Comparison of ENCODE assay signal across 9 cellular contexts in the genomic region with DNA sequence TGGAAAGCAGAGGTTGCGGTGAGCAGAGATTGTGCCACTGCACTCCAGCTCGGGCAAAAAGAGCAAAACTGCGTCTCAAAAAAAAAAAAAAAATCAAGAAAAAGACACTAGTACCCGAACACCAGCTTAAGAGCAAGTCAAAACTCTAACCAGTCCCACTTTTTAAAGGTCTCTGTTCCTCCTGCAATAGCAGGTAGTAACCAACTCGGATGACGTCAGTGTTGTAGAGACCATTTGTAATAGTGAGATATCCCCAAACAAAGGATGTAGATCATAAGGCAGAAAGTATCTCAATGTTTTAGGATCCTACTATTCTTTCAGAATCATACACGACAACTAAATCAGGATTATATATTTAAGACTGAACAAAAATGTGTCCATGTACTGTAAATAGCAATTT. TPM values are rescaled to one million over a fixed set of nuclear protein-coding genes. Genes with fewer than 3 reads are reported as not detected.
DNase-seq lines count a peak whose midpoint lies in the region; ATAC-seq and TF ChIP-seq lines count a peak whose summit lies in the region.
"Had no signal": no experiment of that assay in that cellular context is flagged by ENCODE, and none has a peak within 500 bp of the region (broad histone marks: within the 10 kb centered on the region; RNA-seq: fewer than 3 reads in every experiment).

No MANE protein-coding gene starts in this region.

- peaks cover 29 to 37% (median 31%) of the 10 kb centered on the region in 4 donors for H3K4me1 Mint-ChIP-seq in CD4-positive, alpha-beta memory T cell
- H3K4me1 Mint-ChIP-seq in T-cell, result peaks cover 31 to 41% (median 36%) of the 10 kb centered on the region in 3 donors

- no peaks in the 10 kb centered on the region for H3K9me3 Mint-ChIP-seq in CD4-positive, alpha-beta memory T cell
- no peaks in the 10 kb centered on the region for H3K9me3 Mint-ChIP-seq in T-cell

- peak overlapping the region in 5 of 7 donors; percentile 10 to 92 (median 74) for H3K27ac Mint-ChIP-seq in CD4-positive, alpha-beta memory T cell
- peak overlapping the region in 1 of 2 donors; percentile 75 for H3K27ac Mint-ChIP-seq in T-cell

- in situ Hi-C loops in ACHN (cut with HindIII; ENCODE audit: low pct_ligation_motif_present, low pct_unique_long_range_greater_than_20kb, low sequenced_read_pairs), result no loop called here

- no peak for ATAC-seq in T-cell (replicated peaks in 1 of 4)
- no peak for ATAC-seq in GM19467 (IDR thresholded peaks at IDR 0.05; ENCODE audit: unreplicated experiment)
- ATAC-seq: pancreas had no signal

- DNase-seq in CD4-positive, alpha-beta memory T cell, result peak in 1 of 5 donors; percentile 17
- DNase-seq in HL-60 (ENCODE audit: low read depth in 1 of 2, low spot score in 1 of 2) (no peak), T-cell (no peak), NCI-H1417 treated with DMSO at 0.1 percent for 48 hours (lab: John Stamatoyannopoulos, UW) (no peak), hypothalamus (lab: John Stamatoyannopoulos, UW) (no peak), ACHN (no peak)

- H3K36me3 ChIP-seq in CD4-positive, alpha-beta memory T cell (ENCODE audit: insufficient read depth, low read length), result peaks cover 6% of the 10 kb centered on the region
- H3K36me3 ChIP-seq: pancreas had no signal

- POLR2A ChIA-PET in CD4-positive, alpha-beta memory T cell (lab: Charles Lee; ENCODE audit: partially characterized antibody), result interaction anchor here (0.8 kb wide), 1 partner anchor 20 kb away, joined by 4 read pairs; a partner anchor contains a TSS
- POLR2A ChIA-PET in T-cell (lab: Charles Lee), result no interaction called here

- H3K4me1 ChIP-seq in CD4-positive, alpha-beta memory T cell (ENCODE audit: insufficient read depth, low read length), result peaks cover 24% of the 10 kb centered on the region

- no peak for TF ChIP-seq CTCF in HL-60 (IDR thresholded peaks at IDR 0.05; ENCODE audit: insufficient read depth, low read length)

- H3K9me3 ChIP-seq in CD4-positive, alpha-beta memory T cell (ENCODE audit: control insufficient read depth in 1 of 2, low read length in 2 of 2), result no peaks in the 10 kb centered on the region
- no peaks in the 10 kb centered on the region for H3K9me3 ChIP-seq in iPS-18c (ENCODE audit: control insufficient read depth, insufficient read depth, low read length)
- H3K9me3 ChIP-seq: pancreas had no signal

- intact Hi-C loops in CD4-positive, alpha-beta memory T cell (cut with micrococcal nuclease), result loop anchor here (2.0 to 5.0 kb wide), 2 partner anchors 21 to 40 kb away; a partner anchor contains a TSS

- peak overlapping the region; percentile 49 to 96 (median 94) for H3K4me3 Mint-ChIP-seq in CD4-positive, alpha-beta memory T cell
- H3K4me3 Mint-ChIP-seq in T-cell, result peak overlapping the region; percentile 86 to 95 (median 92)

- H3K27me3 ChIP-seq in CD4-positive, alpha-beta memory T cell (ENCODE audit: insufficient read depth, low read length), result no peaks in the 10 kb centered on the region
- H3K27me3 ChIP-seq in HL-60 (ENCODE audit: insufficient read depth, poor library complexity, severe bottlenecking), result no peaks in the 10 kb centered on the region
- H3K27me3 ChIP-seq: pancreas had no signal

- no peaks in the 10 kb centered on the region for H3K27me3 Mint-ChIP-seq in CD4-positive, alpha-beta memory T cell
- no peaks in the 10 kb centered on the region for H3K27me3 Mint-ChIP-seq in T-cell

- H3K4me3 ChIP-seq in CD4-positive, alpha-beta memory T cell (ENCODE audit: low read length in 2 of 2), result no peak overlapping the region
- H3K4me3 ChIP-seq in HL-60 (replicated peaks; ENCODE audit: insufficient read depth, low read length) (peak overlapping the region; percentile 73; the same call in 1 of the 2 replicates), iPS-18c (ENCODE audit: insufficient read depth, low read depth, low read length) (peak overlapping the region; percentile 98; the same call in 1 of the 2 replicates)
- H3K4me3 ChIP-seq: pancreas had no signal

- CTCF ChIA-PET in CD4-positive, alpha-beta memory T cell (lab: Charles Lee; ENCODE audit: partially characterized antibody), result interaction anchor here (0.9 kb wide), 1 partner anchor 20 kb away, joined by 3 read pairs; no protein-coding TSS in a partner anchor
- CTCF ChIA-PET in T-cell (lab: Charles Lee), result no interaction called here

- peak overlapping the region; percentile 17 for H3K27ac ChIP-seq in CD4-positive, alpha-beta memory T cell (ENCODE audit: low read depth, low read length)
- H3K27ac ChIP-seq in HL-60 (replicated peaks), result no peak overlapping the region
- H3K27ac ChIP-seq: pancreas had no signal

- H3K36me3 Mint-ChIP-seq in CD4-positive, alpha-beta memory T cell, result peaks cover 12 to 29% of the 10 kb centered on the region in 2 donors
- peaks cover 18% of the 10 kb centered on the region for H3K36me3 Mint-ChIP-seq in T-cell

RNA-seq across cellular contexts. Expression of a gene that starts 2.4 kb away (rescaled TPM):
- 10 to 100 TPM; 37.8 to 38.9 TPM for total RNA-seq in CD4-positive, alpha-beta memory T cell
- 100 to 1,000 TPM; 105 to 130 TPM for polyA plus RNA-seq in CD4-positive, alpha-beta memory T cell
- total RNA-seq in T-cell, result 10 to 100 TPM; 28.3 to 55.8 (median 45.4) TPM

RNA-seq across cellular contexts. Expression of a gene that starts 20.4 kb away (rescaled TPM):
- total RNA-seq in CD4-positive, alpha-beta memory T cell, result 10 to 100 TPM; 40.1 to 46.6 TPM
- 10 to 100 TPM; 22.4 to 32.6 TPM for polyA plus RNA-seq in CD4-positive, alpha-beta memory T cell
- 10 to 100 TPM; 21.5 to 88.8 (median 70.1) TPM for total RNA-seq in T-cell

RNA-seq across cellular contexts. Expression of a gene that starts 30.9 kb away (rescaled TPM):
- total RNA-seq in CD4-positive, alpha-beta memory T cell, result 100 to 1,000 TPM; 255 to 264 TPM
- 100 to 1,000 TPM; 302 to 416 TPM for polyA plus RNA-seq in CD4-positive, alpha-beta memory T cell
- total RNA-seq in T-cell, result 100 to 1,000 TPM; 239 to 284 (median 269) TPM

RNA-seq across cellular contexts. Expression of a gene that starts 42.1 kb away (rescaled TPM):
- 10 to 100 TPM; 20.0 to 21.9 TPM for total RNA-seq in CD4-positive, alpha-beta memory T cell
- polyA plus RNA-seq in CD4-positive, alpha-beta memory T cell, result 1 to 10 TPM; 1.3 to 3.5 TPM
- total RNA-seq in T-cell, result 10 to 100 TPM in 3 of 5 donors, 1 to 10 TPM in 2; 8.9 to 23.9 (median 18.8) TPM

RNA-seq across cellular contexts. Expression of a gene that starts 53.6 kb away (rescaled TPM):
- total RNA-seq in CD4-positive, alpha-beta memory T cell, result 100 to 1,000 TPM; 137 to 164 TPM
- 10 to 100 TPM; 33.4 to 49.1 TPM for polyA plus RNA-seq in CD4-positive, alpha-beta memory T cell
- total RNA-seq in T-cell, result 100 to 1,000 TPM in 3 of 5 donors, 10 to 100 TPM in 2; 56.2 to 128 (median 106) TPM

Comparison
In these comparisons a context has a peak if more than half of its experiments do, and no peak if none do; other contexts are left out.
1. H3K4me3 ChIP-seq: peak in HL-60 (single experiment) and iPS-18c (single experiment); none in CD4-positive, alpha-beta memory T cell (0 of 2).